8 cellular contexts compared by ENCODE assay signal in genomic region chr11:2944953-2945756, GRCh38. TPM values are rescaled to one million over a fixed set of nuclear protein-coding genes. Genes with fewer than 3 reads are reported as not detected.
DNase-seq lines count a peak whose midpoint lies in the region; ATAC-seq and TF ChIP-seq lines count a peak whose summit lies in the region.

No MANE protein-coding gene starts in this region.

- H3K4me1 ChIP-seq in cardiac muscle cell (ENCODE audit: low read depth): peaks cover 11% of the 10 kb centered on the region

- H3K27me3 Mint-ChIP-seq in activated CD8-positive, alpha-beta memory T cell treated with anti-CD3 and anti-CD28 coated beads, Interleukin-2, amount 10 ng/mL, durations not matched to agents 7 days and 5 days: no peaks in the 10 kb centered on the region
- H3K27me3 Mint-ChIP-seq in osteocyte (ENCODE audit: unreplicated experiment): no peaks in the 10 kb centered on the region

- no peak for DNase-seq in activated CD8-positive, alpha-beta memory T cell treated with anti-CD3 and anti-CD28 coated beads, Interleukin-2, amount 10 ng/mL, durations not matched to agents 7 days and 5 days
- no peak for DNase-seq in activated CD8-positive, alpha-beta memory T cell treated with anti-CD3 and anti-CD28 coated beads, Interleukin-2, amount 50 U/mL, for 48 hours
- DNase-seq in amniotic stem cell (lab: John Stamatoyannopoulos, UW): peak; percentile 77
- DNase-seq in cardiac muscle cell (ENCODE audit: low read depth in 1 of 2, low spot score in 1 of 2): peak; percentile 84 to 96
- DNase-seq in osteocyte (ENCODE audit: extremely low spot score, unreplicated experiment): peak; percentile 94
- no peak for DNase-seq in HuH-7 (ENCODE audit: low spot score)
- DNase-seq in NCI-H2081 treated with DMSO at 0.1 percent for 48 hours (lab: John Stamatoyannopoulos, UW): no peak
- no peak for DNase-seq in NCI-H2107 (lab: John Stamatoyannopoulos, UW)

- TF ChIP-seq CTCF in cardiac muscle cell (IDR thresholded peaks at IDR 0.05; ENCODE audit: low read depth, low read length) (no peak), osteocyte (IDR thresholded peaks at IDR 0.05) (no peak)

- H3K27ac Mint-ChIP-seq in activated CD8-positive, alpha-beta memory T cell treated with anti-CD3 and anti-CD28 coated beads, Interleukin-2, amount 10 ng/mL, durations not matched to agents 7 days and 5 days: peak overlapping the region; percentile 56
- peak overlapping the region; percentile 90 for H3K27ac Mint-ChIP-seq in osteocyte (ENCODE audit: unreplicated experiment)

- peak; percentile 25 for ATAC-seq in activated CD8-positive, alpha-beta memory T cell treated with anti-CD3 and anti-CD28 coated beads, Interleukin-2, amount 10 ng/mL, durations not matched to agents 7 days and 5 days

- H3K4me3 ChIP-seq in cardiac muscle cell: no peak overlapping the region

- no peaks in the 10 kb centered on the region for H3K9me3 Mint-ChIP-seq in activated CD8-positive, alpha-beta memory T cell treated with anti-CD3 and anti-CD28 coated beads, Interleukin-2, amount 10 ng/mL, durations not matched to agents 7 days and 5 days (ENCODE audit: low read depth)
- H3K9me3 Mint-ChIP-seq in osteocyte (ENCODE audit: unreplicated experiment): no peaks in the 10 kb centered on the region

- no peaks in the 10 kb centered on the region for H3K9me3 ChIP-seq in cardiac muscle cell (ENCODE audit: low read depth)

- no peaks in the 10 kb centered on the region for H3K27me3 ChIP-seq in cardiac muscle cell

- peaks cover 48% of the 10 kb centered on the region for H3K36me3 Mint-ChIP-seq in activated CD8-positive, alpha-beta memory T cell treated with anti-CD3 and anti-CD28 coated beads, Interleukin-2, amount 10 ng/mL, durations not matched to agents 7 days and 5 days
- peaks cover 27% of the 10 kb centered on the region for H3K36me3 Mint-ChIP-seq in osteocyte (ENCODE audit: unreplicated experiment)

- H3K36me3 ChIP-seq in cardiac muscle cell: peaks cover 24% of the 10 kb centered on the region

- CTCF ChIA-PET in activated CD8-positive, alpha-beta memory T cell treated with anti-CD3 and anti-CD28 coated beads, Interleukin-2, amount 10 ng/mL, durations not matched to agents 7 days and 5 days (lab: Charles Lee): interaction anchor here (0.6 to 1.7 kb wide), 7 partner anchors 15 to 147 kb away, joined by 3 to 9 read pairs (median 4); partner anchors contain the start of gene PHLDA2

- peak overlapping the region; percentile 9 for H3K27ac ChIP-seq in cardiac muscle cell

- H3K4me1 Mint-ChIP-seq in activated CD8-positive, alpha-beta memory T cell treated with anti-CD3 and anti-CD28 coated beads, Interleukin-2, amount 10 ng/mL, durations not matched to agents 7 days and 5 days: peaks cover 45% of the 10 kb centered on the region
- H3K4me1 Mint-ChIP-seq in osteocyte (ENCODE audit: unreplicated experiment): peaks cover 50% of the 10 kb centered on the region

- no peak overlapping the region for H3K4me3 Mint-ChIP-seq in activated CD8-positive, alpha-beta memory T cell treated with anti-CD3 and anti-CD28 coated beads, Interleukin-2, amount 10 ng/mL, durations not matched to agents 7 days and 5 days
- H3K4me3 Mint-ChIP-seq in osteocyte (ENCODE audit: unreplicated experiment): peak overlapping the region; percentile 66

RNA-seq across cellular contexts. Expression of gene PHLDA2, which starts 15.9 kb away (rescaled TPM):
- total RNA-seq in activated CD8-positive, alpha-beta memory T cell treated with anti-CD3 and anti-CD28 coated beads, Interleukin-2, amount 10 ng/mL, durations not matched to agents 7 days and 5 days: 1 to 10 TPM; 1.1 to 3.6 TPM
- total RNA-seq in cardiac muscle cell (1.1 TPM in 1 of 2 replicates, not detected in the other), osteocyte (89.6 and 96.1 TPM in 2 replicates)
- polyA plus RNA-seq in cardiac muscle cell: 0.73 and 3.8 TPM in 2 replicates

RNA-seq across cellular contexts. Expression of gene NAP1L4, which starts 47.0 kb away (rescaled TPM):
- 100 to 1,000 TPM; 347 to 389 TPM for total RNA-seq in activated CD8-positive, alpha-beta memory T cell treated with anti-CD3 and anti-CD28 coated beads, Interleukin-2, amount 10 ng/mL, durations not matched to agents 7 days and 5 days
- total RNA-seq in cardiac muscle cell: 132 and 150 TPM in 2 replicates
- polyA plus RNA-seq in cardiac muscle cell: 250 and 254 TPM in 2 replicates
- total RNA-seq in osteocyte: 147 and 148 TPM in 2 replicates

RNA-seq across cellular contexts. Expression of gene CDKN1C, which starts 59.6 kb away (rescaled TPM):
- total RNA-seq in activated CD8-positive, alpha-beta memory T cell treated with anti-CD3 and anti-CD28 coated beads, Interleukin-2, amount 10 ng/mL, durations not matched to agents 7 days and 5 days: under 1 TPM; 0.44 to 0.87 TPM
- total RNA-seq in cardiac muscle cell (108 and 127 TPM in 2 replicates), osteocyte (18.1 and 19.2 TPM in 2 replicates)
- polyA plus RNA-seq in cardiac muscle cell: 64.6 and 96.7 TPM in 2 replicates

Comparison
In these comparisons a context has a peak if more than half of its experiments do, and no peak if none do; other contexts are left out.
1. DNase-seq: peak in amniotic stem cell (single experiment), cardiac muscle cell (2 of 2) and osteocyte (single experiment); none in activated CD8-positive, alpha-beta memory T cell treated with anti-CD3 and anti-CD28 coated beads, Interleukin-2, amount 10 ng/mL, durations not matched to agents 7 days and 5 days (single experiment), activated CD8-positive, alpha-beta memory T cell treated with anti-CD3 and anti-CD28 coated beads, Interleukin-2, amount 50 U/mL, for 48 hours (single experiment), HuH-7 (single experiment), NCI-H2081 treated with DMSO at 0.1 percent for 48 hours (single experiment) and NCI-H2107 (single experiment).
2. RNA of gene PHLDA2, which starts 15.9 kb away (total RNA-seq): 89.6 to 96.1 TPM in osteocyte; 1.1 to 3.6 TPM in activated CD8-positive, alpha-beta memory T cell treated with anti-CD3 and anti-CD28 coated beads, Interleukin-2, amount 10 ng/mL, durations not matched to agents 7 days and 5 days and 1.1 TPM in cardiac muscle cell; every median in the first group is over 10 times any median in the second.
3. RNA of gene CDKN1C, which starts 59.6 kb away (total RNA-seq): 108 to 127 TPM in cardiac muscle cell and 18.1 to 19.2 TPM in osteocyte; 0.44 to 0.87 TPM in activated CD8-positive, alpha-beta memory T cell treated with anti-CD3 and anti-CD28 coated beads, Interleukin-2, amount 10 ng/mL, durations not matched to agents 7 days and 5 days; every median in the first group is over 10 times any median in the second.